Comparison of ENCODE assay signal across 22 cellular contexts in the genomic region with DNA sequence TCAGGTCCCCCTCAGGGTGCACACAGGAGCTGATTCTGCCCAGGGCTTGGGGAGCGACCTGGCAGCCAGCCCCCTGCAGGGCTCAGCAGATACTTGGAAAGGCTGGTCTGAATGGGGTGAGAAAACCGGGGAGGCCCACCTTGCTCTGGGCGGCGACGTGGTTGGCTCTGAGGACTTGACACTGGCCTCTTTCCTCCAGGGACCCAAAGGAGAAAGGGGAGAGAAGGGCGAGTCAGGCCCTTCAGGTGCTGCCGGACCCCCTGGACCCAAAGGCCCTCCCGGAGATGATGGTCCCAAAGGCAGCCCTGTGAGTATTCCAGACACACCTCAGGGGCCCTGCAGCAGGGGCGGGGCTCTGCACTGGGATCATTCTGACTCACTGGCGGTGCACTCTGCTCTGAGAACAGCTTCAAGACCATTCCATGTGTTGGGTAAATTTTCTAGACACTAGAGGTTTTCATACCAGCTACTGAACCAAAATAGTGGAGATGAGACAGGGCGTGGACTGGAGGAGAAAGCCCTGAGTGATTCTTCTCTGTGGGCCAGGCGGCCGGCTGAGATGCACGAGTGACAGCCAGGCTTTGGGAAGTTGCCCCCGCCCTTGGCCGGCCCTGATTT.
DNase-seq lines count a peak whose midpoint lies in the region; ATAC-seq, FAIRE-seq and TF ChIP-seq lines count a peak whose summit lies in the region.
"Had no signal": no experiment of that assay in that cellular context is flagged by ENCODE, and none has a peak within 500 bp of the region (broad histone marks: within the 10 kb centered on the region; RNA-seq: fewer than 3 reads in every experiment).

No MANE protein-coding gene starts in this region.

- peak overlapping the region; percentile 62 for H3K4me3 Mint-ChIP-seq in astrocyte (ENCODE audit: unreplicated experiment)
- H3K4me3 Mint-ChIP-seq: neural crest cell; stimulated activated naive CD8-positive, alpha-beta T cell treated with anti-CD3 and anti-CD28 coated beads, Interleukin-15, Interleukin-2, amounts not matched to agents 100 ng/mL and 50 ng/mL, for 24 hours had no signal

- peaks cover 51% of the 10 kb centered on the region for H3K4me1 Mint-ChIP-seq in astrocyte (ENCODE audit: low read depth, unreplicated experiment)

- FAIRE-seq in H54 (lab: Jason Lieb, UNC) (no peak), astrocyte (lab: Jason Lieb, UNC) (no peak)
- FAIRE-seq: GM18507 had no signal

- H3K4me3 ChIP-seq in astrocyte (ENCODE audit: insufficient read depth, low read depth, low read length) (no peak overlapping the region), vagina (no peak overlapping the region)
- H3K4me3 ChIP-seq: BLaER1, gastroesophageal sphincter, SJSA1, transverse colon had no signal

- intact Hi-C loops in vagina (cut with DNase I), result no loop called here

- H3K9me3 Mint-ChIP-seq in astrocyte (ENCODE audit: unreplicated experiment), result no peaks in the 10 kb centered on the region
- H3K9me3 Mint-ChIP-seq: activated T-helper 2 cell treated with anti-CD3 and anti-CD28 coated beads, Interferon-gamma antibody, Interleukin-2, Interleukin-4, amounts not matched to agents 10 μg/mL and 5 μg/mL and 100 μg/mL, durations not matched to agents 14 hours and 24 hours and 36 hours; neural crest cell; stimulated activated naive CD8-positive, alpha-beta T cell treated with anti-CD3 and anti-CD28 coated beads, Interleukin-15, Interleukin-2, amounts not matched to agents 100 ng/mL and 50 ng/mL, for 24 hours had no signal

- TF ChIP-seq POLR2A in H54 (IDR thresholded peaks at IDR 0.05; ENCODE audit: low read depth, low read length) (no peak), vagina (IDR thresholded peaks at IDR 0.05) (no peak)

- peaks cover 28% of the 10 kb centered on the region for H3K79me2 ChIP-seq in astrocyte (ENCODE audit: insufficient read depth, low read length)

- peaks cover 33% of the 10 kb centered on the region for H3K36me3 Mint-ChIP-seq in astrocyte (ENCODE audit: low read depth, unreplicated experiment)

- peak overlapping the region; percentile 78 for H3K27ac Mint-ChIP-seq in astrocyte (ENCODE audit: unreplicated experiment)
- H3K27ac Mint-ChIP-seq: activated T-helper 2 cell treated with anti-CD3 and anti-CD28 coated beads, Interferon-gamma antibody, Interleukin-2, Interleukin-4, amounts not matched to agents 10 μg/mL and 5 μg/mL and 100 μg/mL, durations not matched to agents 14 hours and 24 hours and 36 hours; stimulated activated naive CD8-positive, alpha-beta T cell treated with anti-CD3 and anti-CD28 coated beads, Interleukin-15, Interleukin-2, amounts not matched to agents 100 ng/mL and 50 ng/mL, for 24 hours had no signal

- H3K27ac ChIP-seq in astrocyte (ENCODE audit: low read depth, low read length) (peak overlapping the region; percentile 67), foreskin keratinocyte (no peak overlapping the region), vagina (peak overlapping the region; percentile 55)
- H3K27ac ChIP-seq: gastroesophageal sphincter, SJSA1, transverse colon had no signal

- H4K20me1 ChIP-seq in astrocyte (ENCODE audit: insufficient read depth, low read length), result peaks cover 70% of the 10 kb centered on the region

- DNase-seq in H54 (ENCODE audit: insufficient read length, low spot score) (peak; percentile 82), astrocyte (ENCODE audit: low read depth) (peak; percentile 53), foreskin keratinocyte (peak in 1 of 2 donors; percentile 34), vagina (ENCODE audit: extremely low spot score in 2 of 2) (no peak), NCI-H146 (lab: John Stamatoyannopoulos, UW) (no peak), NCI-H128 (lab: John Stamatoyannopoulos, UW; ENCODE audit: unreplicated experiment) (no peak), NCI-H1417 (lab: John Stamatoyannopoulos, UW) (no peak)
- DNase-seq: activated CD4-positive, alpha-beta T cell treated with anti-CD3 and anti-CD28 coated beads, Interleukin-2, amount 50 U/mL, for 1 hour; activated CD8-positive, alpha-beta memory T cell treated with anti-CD3 and anti-CD28 coated beads, Interleukin-2, amount 50 U/mL, for 4 hours; Caco-2; left cardiac atrium; NCI-H1436 treated with DMSO at 0.1 percent for 48 hours; NCI-H69; stimulated activated CD4-positive, alpha-beta T cell treated with anti-CD3 and anti-CD28 coated beads, Interleukin-4, amount 100 ng/mL, for 24 hours; transverse colon had no signal

- H2AFZ ChIP-seq in astrocyte (ENCODE audit: low read depth, low read length), result no peak overlapping the region

- TF ChIP-seq CTCF in astrocyte (IDR thresholded peaks at IDR 0.05; ENCODE audit: insufficient read depth, low read depth, low read length) (no peak), foreskin keratinocyte (conservative IDR thresholded peaks at IDR 0.05) (no peak), vagina (IDR thresholded peaks at IDR 0.05) (no peak)

- H3K4me2 ChIP-seq in astrocyte (ENCODE audit: low read length), result no peak overlapping the region
- H3K4me2 ChIP-seq: BLaER1 had no signal

- H3K9ac ChIP-seq in astrocyte (ENCODE audit: low read length), result peak overlapping the region; percentile 40
- H3K9ac ChIP-seq: BLaER1 had no signal

- peak; percentile 59 for ATAC-seq in foreskin keratinocyte
- ATAC-seq: gastroesophageal sphincter, left cardiac atrium had no signal

- H3K36me3 ChIP-seq in astrocyte (ENCODE audit: insufficient read depth, low read length), result peaks cover 68% of the 10 kb centered on the region
- peaks cover 0 to 27% of the 10 kb centered on the region in 2 donors for H3K36me3 ChIP-seq in vagina
- H3K36me3 ChIP-seq: transverse colon had no signal

- H3K27me3 ChIP-seq in astrocyte (ENCODE audit: insufficient read depth, low read length) (no peaks in the 10 kb centered on the region), foreskin keratinocyte (no peaks in the 10 kb centered on the region), vagina (no peaks in the 10 kb centered on the region)
- H3K27me3 ChIP-seq: BLaER1, gastroesophageal sphincter, SJSA1, transverse colon had no signal

- H3K4me1 ChIP-seq in astrocyte (ENCODE audit: insufficient read depth, low read length) (peaks cover 42% of the 10 kb centered on the region), foreskin keratinocyte (no peaks in the 10 kb centered on the region), vagina (peaks cover 26% of the 10 kb centered on the region)
- H3K4me1 ChIP-seq: Caco-2 had no signal

- H3K9me3 ChIP-seq in astrocyte (ENCODE audit: insufficient read depth, low read depth, low read length) (no peaks in the 10 kb centered on the region), vagina (no peaks in the 10 kb centered on the region)
- H3K9me3 ChIP-seq: BLaER1, Caco-2, gastroesophageal sphincter, SJSA1, transverse colon had no signal

- no peaks in the 10 kb centered on the region for H3K27me3 Mint-ChIP-seq in astrocyte (ENCODE audit: low read depth, unreplicated experiment)
- H3K27me3 Mint-ChIP-seq: stimulated activated naive CD8-positive, alpha-beta T cell treated with anti-CD3 and anti-CD28 coated beads, Interleukin-15, Interleukin-2, amounts not matched to agents 100 ng/mL and 50 ng/mL, for 24 hours had no signal

Comparison
In these comparisons a context has a peak if more than half of its experiments do, and no peak if none do; other contexts are left out.
1. DNase-seq: peak in H54 (single experiment) and astrocyte (single experiment); none in vagina (0 of 2), NCI-H146 (single experiment), NCI-H128 (single experiment) and NCI-H1417 (0 of 3).